ENCODE assay signal across 10 cellular contexts in the genomic region with DNA sequence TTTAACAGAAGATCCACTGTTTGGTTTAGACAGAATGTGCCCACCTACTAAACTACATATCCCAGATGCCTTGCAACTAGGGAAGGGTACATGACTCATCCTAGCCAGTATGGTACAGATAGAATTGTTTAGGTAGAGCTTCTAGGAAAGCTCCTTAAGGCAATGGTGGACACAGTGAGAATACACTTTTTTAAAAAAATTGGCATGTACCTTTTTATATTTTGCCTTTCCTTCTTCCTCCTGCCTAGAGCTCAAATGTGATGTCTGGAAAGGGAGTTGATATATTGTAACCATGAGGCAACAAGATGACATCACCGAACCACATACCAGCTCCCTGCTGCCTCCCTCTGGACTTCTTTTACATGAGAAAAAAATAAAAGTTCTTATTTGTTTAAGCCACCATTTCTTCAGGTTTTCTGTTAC. TPM values are rescaled to one million over a fixed set of nuclear protein-coding genes. Genes with fewer than 3 reads are reported as not detected.
DNase-seq lines count a peak whose midpoint lies in the region; ATAC-seq and TF ChIP-seq lines count a peak whose summit lies in the region.
"Had no signal": no experiment of that assay in that cellular context is flagged by ENCODE, and none has a peak within 500 bp of the region (broad histone marks: within the 10 kb centered on the region; RNA-seq: fewer than 3 reads in every experiment).

No MANE protein-coding gene starts in this region.

- peak; percentile 49 for ATAC-seq in PC-3
- no peak for ATAC-seq in natural killer cell

- H4K91ac ChIP-seq in H9 (ENCODE audit: insufficient read length, low read depth, low read length) = no peak overlapping the region

- H3K56ac ChIP-seq in H9 (ENCODE audit: insufficient read length, low read depth, low read length) = no peak overlapping the region

- no peak overlapping the region for H3K23ac ChIP-seq in H9 (ENCODE audit: insufficient read length, low read depth, low read length)

- no peaks in the 10 kb centered on the region for H3K79me1 ChIP-seq in H9 (ENCODE audit: insufficient read depth, low read depth, low read length, poor library complexity, severe bottlenecking)

- no peak overlapping the region for H4K5ac ChIP-seq in H9 (ENCODE audit: insufficient read length, low read depth, low read length)

- H3K14ac ChIP-seq in H9 (ENCODE audit: insufficient read depth, low read length) = no peak overlapping the region

- no peaks in the 10 kb centered on the region for H3K9me3 Mint-ChIP-seq in H9
- no peaks in the 10 kb centered on the region for H3K9me3 Mint-ChIP-seq in natural killer cell

- no peak overlapping the region for H3K4ac ChIP-seq in H9 (ENCODE audit: low read depth, low read length)

- H3K4me1 Mint-ChIP-seq in H9 = peaks cover 6 to 7% of the 10 kb centered on the region in 2 experiments; a peak in 3 of 4 replicates
- H3K4me1 Mint-ChIP-seq in natural killer cell = no peaks in the 10 kb centered on the region

- no peaks in the 10 kb centered on the region for H3K27me3 ChIP-seq in BE2C
- H3K27me3 ChIP-seq in H9 (ENCODE audit: insufficient read depth, low read length) = no peaks in the 10 kb centered on the region
- H3K27me3 ChIP-seq in PC-3 (ENCODE audit: low read length) = peaks cover 15% of the 10 kb centered on the region; the same call in 1 of the 2 replicates
- H3K27me3 ChIP-seq in ascending aorta = no peaks in the 10 kb centered on the region

- H3T11ph ChIP-seq in H9 (ENCODE audit: low read length) = no peak overlapping the region

- H3K23me2 ChIP-seq in H9 (ENCODE audit: insufficient read length, low read depth, low read length, poor library complexity, severe bottlenecking) = no peaks in the 10 kb centered on the region

- H2AK5ac ChIP-seq in H9 (ENCODE audit: insufficient read length, low read length) = no peak overlapping the region

- intact Hi-C loops in PC-3 (cut with micrococcal nuclease) (no loop called here), natural killer cell (cut with micrococcal nuclease) (no loop called here), ascending aorta (cut with DNase I) (no loop called here)

- TF ChIP-seq CTCF in BE2C (IDR thresholded peaks at IDR 0.05; ENCODE audit: low read depth, low read length) (peak; percentile 48; the same call in 1 of the 2 replicates), H9 (conservative IDR thresholded peaks at IDR 0.05) (peak; percentile 45; the same call in 2 of the 3 replicates), PC-3 (conservative IDR thresholded peaks at IDR 0.05; ENCODE audit: low read depth, low read length) (peak; percentile 57), natural killer cell (IDR thresholded peaks at IDR 0.05) (no peak), ascending aorta (IDR thresholded peaks at IDR 0.05) (no peak)

- DNase-seq in BE2C (no peak), H9 (no peak), PC-3 (peak; percentile 54), hepatic stellate cell (ENCODE audit: low spot score) (peak; percentile 21), natural killer cell (no peak), NCI-H1417 (lab: John Stamatoyannopoulos, UW) (no peak), medulla oblongata (ENCODE audit: extremely low spot score) (no peak), ascending aorta (ENCODE audit: low spot score in 2 of 2) (no peak)
- DNase-seq: SHP77 treated with DMSO at 0.1 percent for 48 hours had no signal

- H3K9ac ChIP-seq in H9 (ENCODE audit: extremely low read depth, insufficient read length, low read length) (no peak overlapping the region), PC-3 (ENCODE audit: low read length) (no peak overlapping the region)

- no peak overlapping the region for H2AFZ ChIP-seq in H9 (ENCODE audit: low read length)
- H2AFZ ChIP-seq in PC-3 (ENCODE audit: low read length) = no peak overlapping the region

- H3K9me2 ChIP-seq in PC-3 (replicated peaks; ENCODE audit: low read length) = no peaks in the 10 kb centered on the region

- H3K4me1 ChIP-seq in BE2C = no peaks in the 10 kb centered on the region
- H3K4me1 ChIP-seq in H9 (ENCODE audit: insufficient read depth, low read length) = no peaks in the 10 kb centered on the region
- H3K4me1 ChIP-seq in PC-3 (ENCODE audit: insufficient read depth, low read length) = no peaks in the 10 kb centered on the region
- no peaks in the 10 kb centered on the region for H3K4me1 ChIP-seq in ascending aorta

- no peak overlapping the region for H3K4me3 ChIP-seq in BE2C (ENCODE audit: low read depth, low read length)
- no peak overlapping the region for H3K4me3 ChIP-seq in PC-3 (ENCODE audit: low read length)
- no peak overlapping the region for H3K4me3 ChIP-seq in ascending aorta

- H2BK20ac ChIP-seq in H9 (ENCODE audit: low read depth, low read length, poor library complexity, severe bottlenecking) = no peak overlapping the region

- H2BK12ac ChIP-seq in H9 (ENCODE audit: insufficient read length, low read depth, low read length) = no peak overlapping the region

- H3K79me2 ChIP-seq in H9 (ENCODE audit: insufficient read depth, low read length) = no peaks in the 10 kb centered on the region
- H3K79me2 ChIP-seq in PC-3 (ENCODE audit: low read length) = no peaks in the 10 kb centered on the region

- POLR2A ChIA-PET in PC-3 (lab: Charles Lee; ENCODE audit: unreplicated experiment) = no interaction called here

- no peaks in the 10 kb centered on the region for H3K36me3 Mint-ChIP-seq in H9 (ENCODE audit: insufficient read depth in 1 of 3, low read depth in 3 of 3)
- no peaks in the 10 kb centered on the region for H3K36me3 Mint-ChIP-seq in natural killer cell

- BruUV-seq in PC-3 (replicated peaks; lab: Mats Ljungman, UMichigan) = no TSS peak

- H3K4me2 ChIP-seq in H9 (ENCODE audit: insufficient read depth, insufficient read length, low read length) = no peak overlapping the region
- H3K4me2 ChIP-seq in PC-3 (ENCODE audit: low read length) = no peak overlapping the region

- WGBS in H9 (ENCODE audit: extremely low coverage, insufficient read length, low lambda C conversion rate) = no CpG with 5 or more reads among the region's 1 CpG

- H3K27ac Mint-ChIP-seq in H9 (no peak overlapping the region), natural killer cell (no peak overlapping the region)

- H3K4me3 Mint-ChIP-seq in H9 = no peak overlapping the region
- no peak overlapping the region for H3K4me3 Mint-ChIP-seq in natural killer cell

- H3F3A ChIP-seq in PC-3 (ENCODE audit: low read length, unreplicated experiment) = no peaks in the 10 kb centered on the region

- H2BK120ac ChIP-seq in H9 (ENCODE audit: low read depth, low read length, poor library complexity, severe bottlenecking) = no peak overlapping the region

- no peak overlapping the region for H2BK15ac ChIP-seq in H9 (ENCODE audit: low read depth, low read length)

- no peak overlapping the region for H3K27ac ChIP-seq in H9 (ENCODE audit: insufficient read length, low read depth, low read length)
- no peak overlapping the region for H3K27ac ChIP-seq in PC-3 (ENCODE audit: low read length)
- no peak overlapping the region for H3K27ac ChIP-seq in ascending aorta

- no peak overlapping the region for H2BK5ac ChIP-seq in H9 (ENCODE audit: insufficient read length, low read length)

- H3K18ac ChIP-seq in H9 (ENCODE audit: insufficient read length, low read depth, low read length) = no peak overlapping the region

- CTCF ChIA-PET in PC-3 (lab: Charles Lee) = interaction anchor here (0.6 to 0.7 kb wide), 2 partner anchors 48 to 546 kb away, joined by 4 to 6 read pairs; no protein-coding TSS in a partner anchor

- H3K36me3 ChIP-seq in BE2C (no peaks in the 10 kb centered on the region), PC-3 (ENCODE audit: low read depth, low read length) (no peaks in the 10 kb centered on the region), ascending aorta (no peaks in the 10 kb centered on the region)

- H4K20me1 ChIP-seq in H9 (ENCODE audit: control insufficient read depth, insufficient read depth, insufficient read length) (no peaks in the 10 kb centered on the region), PC-3 (ENCODE audit: low read length) (no peaks in the 10 kb centered on the region)

- H3K9me3 ChIP-seq in BE2C (no peaks in the 10 kb centered on the region), H9 (ENCODE audit: control insufficient read depth, low read depth, low read length) (no peaks in the 10 kb centered on the region), PC-3 (ENCODE audit: low read length) (no peaks in the 10 kb centered on the region), ascending aorta (no peaks in the 10 kb centered on the region)

- H3K27me3 Mint-ChIP-seq in H9 (ENCODE audit: low read depth) = no peaks in the 10 kb centered on the region; the same call in 1 of the 2 replicates
- peaks cover 14 to 32% of the 10 kb centered on the region in 2 donors for H3K27me3 Mint-ChIP-seq in natural killer cell (ENCODE audit: low read depth in 2 of 2)

- no peak overlapping the region for H4K8ac ChIP-seq in H9 (replicated peaks; ENCODE audit: insufficient read length, low read depth, low read length)

RNA-seq across cellular contexts. Expression of a gene that starts 14.4 kb away (rescaled TPM):
- polyA plus RNA-seq in BE2C (2012; ENCODE audit: insufficient read depth, insufficient read length, low read depth) = 0.39 TPM
- total RNA-seq in H9 (2021) = 0.13 and 0.15 TPM in 2 replicates
- total RNA-seq in PC-3 (2014; rRNA removed) = 0.33 and 0.46 TPM in 2 replicates
- total RNA-seq in natural killer cell = not detected
- total RNA-seq in ascending aorta = not detected
- total RNA-seq: dermis microvascular lymphatic vessel endothelial cell had no signal

Comparison
In these comparisons a context has a peak if more than half of its experiments do, and no peak if none do; other contexts are left out.
1. DNase-seq: peak in PC-3 (single experiment) and hepatic stellate cell (single experiment); none in BE2C (single experiment), H9 (single experiment), natural killer cell (single experiment), NCI-H1417 (0 of 3), medulla oblongata (single experiment) and ascending aorta (0 of 2).
2. CTCF ChIP-seq: peak in BE2C (single experiment), H9 (single experiment) and PC-3 (single experiment); none in natural killer cell (single experiment) and ascending aorta (0 of 3).